Comparison of ENCODE assay signal across 2 cellular contexts in genomic region chr1:168567568-168567967, GRCh38.
A peak's percentile ranks its signal among the peaks of the same experiment; 100 is the strongest.
TF ChIP-seq lines count a peak whose summit lies in the region.

No MANE protein-coding gene starts in this region.

TF ChIP-seq in HepG2, 621 proteins besides CTCF, POLR2A, EP300 and RAD21:
- TF ChIP-seq ZBTB40 (IDR thresholded peaks at IDR 0.05): 0 out of 2 replicates have a peak, but pooled peaks have one; percentile 4
- no peak for TF ChIP-seq ZBTB40 (CRISPR knock-in tag; IDR thresholded peaks at IDR 0.05)
- TF ChIP-seq MXD1 (CRISPR knock-in tag; IDR thresholded peaks at IDR 0.05): no peak

TF ChIP-seq in K562, 482 proteins besides CTCF, POLR2A, EP300 and RAD21:
- no peak for TF ChIP-seq TAF1 (IDR thresholded peaks at IDR 0.05; ENCODE audit: control insufficient read depth, extremely low read depth, insufficient read depth, low read length, severe bottlenecking)
- TF ChIP-seq THRA (IDR thresholded peaks at IDR 0.05): no peak
- TF ChIP-seq ZBTB40 (IDR thresholded peaks at IDR 0.05): peak; percentile 89
- TF ChIP-seq ZBTB40 (CRISPR knock-in tag; IDR thresholded peaks at IDR 0.05): peak; percentile 62; the same call in 1 of the 2 replicates
- TF ChIP-seq BRF2 (IDR thresholded peaks at IDR 0.05; ENCODE audit: borderline replicate concordance, insufficient read depth, insufficient read length): no peak
